8 cellular contexts compared by ENCODE assay signal in the genomic region with DNA sequence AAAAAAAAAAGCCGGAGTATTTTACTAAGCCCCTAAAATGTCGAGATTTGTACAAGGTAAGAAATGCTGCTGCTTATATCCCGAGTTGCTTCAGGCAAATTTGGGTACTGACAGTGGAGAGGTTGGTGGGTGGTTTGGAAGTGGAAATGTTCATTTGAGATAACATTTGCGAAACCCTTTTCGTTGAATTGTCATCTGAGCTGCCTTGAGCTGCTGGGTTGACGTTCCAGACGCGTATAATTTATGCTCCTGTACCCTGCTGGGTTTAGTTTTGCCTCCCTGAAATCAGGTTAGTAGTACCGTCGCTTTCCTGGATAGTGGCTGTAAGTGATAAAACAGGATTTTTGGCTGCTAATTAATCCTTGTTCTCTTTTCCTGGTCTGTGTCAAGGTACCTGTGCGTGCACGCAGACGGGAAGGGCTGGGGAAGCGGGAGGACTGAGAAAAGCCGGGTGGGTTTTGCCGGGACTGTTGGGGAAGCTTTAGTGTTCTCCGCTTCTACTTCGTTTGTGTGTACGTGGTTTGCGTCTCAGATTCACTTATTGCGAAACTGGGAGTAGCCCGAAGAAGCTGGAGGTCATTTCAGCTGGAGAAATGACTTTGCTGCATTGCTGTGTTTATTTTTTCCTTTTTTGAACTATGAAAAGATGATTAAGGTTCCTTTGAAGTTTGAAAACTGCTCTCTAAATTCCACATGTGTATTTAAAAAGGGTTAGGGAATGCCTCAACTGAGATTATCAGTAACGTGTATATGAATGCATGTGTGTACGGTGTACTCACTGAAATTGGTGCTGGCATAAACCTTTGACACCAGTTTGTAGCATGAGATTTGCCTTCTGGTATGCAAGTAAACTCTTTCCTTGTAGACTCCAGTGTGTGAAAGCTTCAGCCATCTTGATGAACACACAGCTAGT. TPM values are rescaled to one million over a fixed set of nuclear protein-coding genes. Genes with fewer than 3 reads are reported as not detected.
A peak's percentile ranks its signal among the peaks of the same experiment; 100 is the strongest.
DNase-seq lines count a peak whose midpoint lies in the region; ATAC-seq and TF ChIP-seq lines count a peak whose summit lies in the region.

No MANE protein-coding gene starts in this region.

- no peaks in the 10 kb centered on the region for H3K9me2 ChIP-seq in OCI-LY7 (ENCODE audit: insufficient read depth, low read length)

- peak overlapping the region; percentile 99 for H3K4me2 ChIP-seq in H9 (ENCODE audit: insufficient read depth, insufficient read length, low read length)
- peak overlapping the region; percentile 92 for H3K4me2 ChIP-seq in OCI-LY7 (ENCODE audit: low read length)

- H3K9ac ChIP-seq in H9 (ENCODE audit: extremely low read depth, insufficient read length, low read length): peak overlapping the region; percentile 98

- TF ChIP-seq CTCF in AG10803 (conservative IDR thresholded peaks at IDR 0.05; ENCODE audit: low read length) (no peak), H9 (conservative IDR thresholded peaks at IDR 0.05) (no peak), OCI-LY7 (conservative IDR thresholded peaks at IDR 0.05; ENCODE audit: low read length) (no peak)

- peaks cover 44% of the 10 kb centered on the region for H3K79me2 ChIP-seq in H9 (ENCODE audit: insufficient read depth, low read length)
- peaks cover 58% of the 10 kb centered on the region for H3K79me2 ChIP-seq in OCI-LY7 (ENCODE audit: insufficient read depth, low read depth, low read length)

- H3K14ac ChIP-seq in H9 (ENCODE audit: insufficient read depth, low read length): peak overlapping the region; percentile 21; the same call in 1 of the 2 replicates

- H2BK120ac ChIP-seq in H9 (ENCODE audit: low read depth, low read length, poor library complexity, severe bottlenecking): no peak overlapping the region

- H2AFZ ChIP-seq in H9 (ENCODE audit: low read length): no peak overlapping the region
- no peak overlapping the region; the same call in 1 of the 2 replicates for H2AFZ ChIP-seq in OCI-LY7 (ENCODE audit: low read length)

- CTCF ChIA-PET in OCI-LY7 (lab: Charles Lee; ENCODE audit: unreplicated experiment): no interaction called here

- no peaks in the 10 kb centered on the region for H4K20me1 ChIP-seq in H9 (ENCODE audit: control insufficient read depth, insufficient read depth, insufficient read length)
- H4K20me1 ChIP-seq in OCI-LY7 (ENCODE audit: insufficient read depth, low read length): peaks cover 28% of the 10 kb centered on the region

- H3K27ac ChIP-seq in H9 (ENCODE audit: insufficient read length, low read depth, low read length) (peak overlapping the region; percentile 72), OCI-LY7 (ENCODE audit: low read depth, low read length, poor library complexity, severe bottlenecking) (peak overlapping the region; percentile 87), caudate nucleus (ENCODE audit: low read depth, low read length) (peak overlapping the region; percentile 94)

- H2BK20ac ChIP-seq in H9 (ENCODE audit: low read depth, low read length, poor library complexity, severe bottlenecking): no peak overlapping the region

- no peaks in the 10 kb centered on the region for H3K27me3 Mint-ChIP-seq in H9 (ENCODE audit: low read depth)

- no peak overlapping the region for H2BK12ac ChIP-seq in H9 (ENCODE audit: insufficient read length, low read depth, low read length)

- intact Hi-C loops in OCI-LY7 (cut with micrococcal nuclease; ENCODE audit: unreplicated experiment): loop anchor here (5.0 kb wide), 1 partner anchor 255 kb away; the partner anchor contains the start of genes MDH1 and WDPCP

- H3K36me3 Mint-ChIP-seq in H9 (ENCODE audit: insufficient read depth in 1 of 3, low read depth in 3 of 3): peaks cover 33 to 53% (median 46%) of the 10 kb centered on the region in 3 experiments

- H3K23me2 ChIP-seq in H9 (ENCODE audit: insufficient read length, low read depth, low read length, poor library complexity, severe bottlenecking): peaks cover 14% of the 10 kb centered on the region

- no peak overlapping the region for H3K4ac ChIP-seq in H9 (ENCODE audit: low read depth, low read length)

- no peak overlapping the region for H3K23ac ChIP-seq in H9 (ENCODE audit: insufficient read length, low read depth, low read length)

- no peaks in the 10 kb centered on the region for H3K79me1 ChIP-seq in H9 (ENCODE audit: insufficient read depth, low read depth, low read length, poor library complexity, severe bottlenecking)

- H3K56ac ChIP-seq in H9 (ENCODE audit: insufficient read length, low read depth, low read length): no peak overlapping the region

- H3K9me3 Mint-ChIP-seq in H9: peaks cover 2% of the 10 kb centered on the region in 2 experiments; a peak in 2 of 5 replicates

- no peak overlapping the region for H4K8ac ChIP-seq in H9 (replicated peaks; ENCODE audit: insufficient read length, low read depth, low read length)

- peak overlapping the region; percentile 31; the same call in 1 of the 2 replicates for H2BK15ac ChIP-seq in H9 (ENCODE audit: low read depth, low read length)

- H3K4me3 ChIP-seq in AG10803 (ENCODE audit: low read length): peak overlapping the region; percentile 84
- H3K4me3 ChIP-seq in OCI-LY7 (ENCODE audit: low read depth, low read length, poor library complexity, severe bottlenecking): peak overlapping the region; percentile 79

- DNase-seq in AG10803 (ENCODE audit: low read depth): peak; percentile 75
- no peak for DNase-seq in H9
- DNase-seq in OCI-LY7 (ENCODE audit: low spot score): peak; percentile 31
- DNase-seq in caudate nucleus (lab: John Stamatoyannopoulos, UW): peak in 24 of 61 donors; percentile 4 to 68 (median 24)
- DNase-seq in kidney tubule cell (ENCODE audit: low spot score): peak; percentile 53
- DNase-seq in stimulated activated naive CD8-positive, alpha-beta T cell treated with anti-CD3 and anti-CD28 coated beads, Interleukin-15, Interleukin-2, amounts not matched to agents 100 U/mL and 50 U/mL, for 24 hours: peak; percentile 15
- DNase-seq in GM19240 (ENCODE audit: insufficient read length, low spot score): no peak
- DNase-seq in COR-L47 (lab: John Stamatoyannopoulos, UW): no peak

- H3K27me3 ChIP-seq in H9 (ENCODE audit: insufficient read depth, low read length): no peaks in the 10 kb centered on the region

- no peaks in the 10 kb centered on the region for H3K4me1 ChIP-seq in H9 (ENCODE audit: insufficient read depth, low read length)
- H3K4me1 ChIP-seq in OCI-LY7 (ENCODE audit: insufficient read depth, low read length, poor library complexity, severe bottlenecking): peaks cover 50% of the 10 kb centered on the region

- POLR2A ChIA-PET in OCI-LY7 (lab: Charles Lee): interaction anchor here (0.7 to 3.5 kb wide), 17 partner anchors 8 to 645 kb away, joined by 3 to 35 read pairs (median 3); partner anchors contain the start of gene WDPCP

- BruUV-seq in OCI-LY7 (replicated peaks; lab: Mats Ljungman, UMichigan): TSS peak; percentile 49

- no peak overlapping the region for H2BK5ac ChIP-seq in H9 (ENCODE audit: insufficient read length, low read length)

- no peak overlapping the region for H4K91ac ChIP-seq in H9 (ENCODE audit: insufficient read length, low read depth, low read length)

- H3K27ac Mint-ChIP-seq in H9: peak overlapping the region; percentile 98 to 99 (median 99)

- peaks cover 36% of the 10 kb centered on the region for H3K36me3 ChIP-seq in OCI-LY7 (ENCODE audit: insufficient read depth, low read length)

- H3K9me3 ChIP-seq in H9 (ENCODE audit: control insufficient read depth, low read depth, low read length) (no peaks in the 10 kb centered on the region), OCI-LY7 (ENCODE audit: low read length) (no peaks in the 10 kb centered on the region)

- peak overlapping the region; percentile 47 for H3K18ac ChIP-seq in H9 (ENCODE audit: insufficient read length, low read depth, low read length)

- no peak overlapping the region for H2AK5ac ChIP-seq in H9 (ENCODE audit: insufficient read length, low read length)

- H3K4me3 Mint-ChIP-seq in H9: peak overlapping the region; percentile 99 to 100

- H3T11ph ChIP-seq in H9 (ENCODE audit: low read length): no peak overlapping the region

- no CpG with 5 or more reads among the region's 24 CpGs for WGBS in H9 (ENCODE audit: extremely low coverage, insufficient read length, low lambda C conversion rate)

- no peak overlapping the region for H4K5ac ChIP-seq in H9 (ENCODE audit: insufficient read length, low read depth, low read length)

- H3K4me1 Mint-ChIP-seq in H9: peaks cover 46 to 52% of the 10 kb centered on the region in 2 experiments

- ATAC-seq in stimulated activated naive CD8-positive, alpha-beta T cell treated with anti-CD3 and anti-CD28 coated beads, Interleukin-15, Interleukin-2, amounts not matched to agents 100 U/mL and 50 U/mL, for 24 hours: no peak

RNA-seq across cellular contexts. Expression of gene UGP2, which starts 0.7 kb away (rescaled TPM):
- total RNA-seq in H9 (2021) (848 and 883 TPM in 2 replicates), OCI-LY7 (2022) (71.4 and 91.4 TPM in 2 replicates)
- total RNA-seq in OCI-LY7 (2014; rRNA removed; shearing (Covaris generic)): 53.7 and 56.9 TPM in 2 replicates

Comparison
In these comparisons a context has a peak if more than half of its experiments do, and no peak if none do; other contexts are left out.
1. DNase-seq: peak in AG10803 (single experiment), OCI-LY7 (single experiment), kidney tubule cell (single experiment) and stimulated activated naive CD8-positive, alpha-beta T cell treated with anti-CD3 and anti-CD28 coated beads, Interleukin-15, Interleukin-2, amounts not matched to agents 100 U/mL and 50 U/mL, for 24 hours (single experiment); none in H9 (single experiment), GM19240 (single experiment) and COR-L47 (single experiment).
2. Peak in every context shown above with its lines, with median percentiles within 50 percentile points of each other: H3K27ac ChIP-seq.